In genomic region chr1:231601775-231602674, GRCh38 we compare ENCODE assay signal across 25 cellular contexts. TPM values are rescaled to one million over a fixed set of nuclear protein-coding genes. Genes with fewer than 3 reads are reported as not detected.
A peak's percentile ranks its signal among the peaks of the same experiment; 100 is the strongest.
DNase-seq lines count a peak whose midpoint lies in the region; ATAC-seq, FAIRE-seq and TF ChIP-seq lines count a peak whose summit lies in the region.
"Had no signal": no experiment of that assay in that cellular context is flagged by ENCODE, and none has a peak within 500 bp of the region (broad histone marks: within the 10 kb centered on the region; RNA-seq: fewer than 3 reads in every experiment).

No MANE protein-coding gene starts in this region.

- CTCF ChIA-PET in K562 (lab: Yijun Ruan, JAX; ENCODE audit: low intra/inter-chr PET ratio), result interaction anchor here (1.7 to 3.0 kb wide), 2 partner anchors 244 to 248 kb away, joined by 3 to 34 read pairs; no protein-coding TSS in a partner anchor

- H3K9me3 ChIP-seq in K562 (replicated peaks; ENCODE audit: control insufficient read depth, insufficient read depth, low read depth, low read length) (no peaks in the 10 kb centered on the region), left ventricle myocardium inferior (replicated peaks) (no peaks in the 10 kb centered on the region), sigmoid colon (no peaks in the 10 kb centered on the region)
- H3K9me3 ChIP-seq: BLaER1, ovary, Peyer's patch had no signal

- no peaks in the 10 kb centered on the region for H3K9me1 ChIP-seq in K562 (ENCODE audit: control insufficient read depth, insufficient read depth, low read length)

- DNase-seq in Right ventricle myocardium inferior (ENCODE audit: missing footprints) (no peak), cardiac septum (ENCODE audit: low spot score) (no peak), K562 (ENCODE audit: extremely low read depth in 1 of 4, low spot score in 3 of 4) (no peak), left ventricle myocardium inferior (no peak), sigmoid colon (no peak), NCI-H187 treated with DMSO at 0.1 percent for 48 hours (lab: John Stamatoyannopoulos, UW) (no peak), nucleus accumbens (lab: John Stamatoyannopoulos, UW) (no peak)
- DNase-seq: activated CD8-positive, alpha-beta T cell treated with anti-CD3 and anti-CD28 coated beads, Interleukin-2, amount 10 ng/mL, durations not matched to agents 7 days and 5 days; activated naive CD4-positive, alpha-beta T cell treated with Interleukin-2 at 50 U/mL for 16 hours; activated T-cell treated with anti-CD3 and anti-CD28 coated beads, Interleukin-2, amount 50 U/mL, for 24 hours; caudate nucleus; dorsolateral prefrontal cortex; glutamatergic neuron; immature natural killer cell; MV-4-11; NCI-H1694 treated with DMSO at 0.1 percent for 48 hours; NCI-H226; ovary; Peyer's patch; T1000 had no signal

- TF ChIP-seq CTCF in K562 (IDR thresholded peaks at IDR 0.05 in 2 of 3, conservative IDR thresholded peaks at IDR 0.05 in 1 of 3; ENCODE audit: insufficient read depth in 2 of 3, low read depth in 1 of 3, low read length in 3 of 3), result no peak
- no peak for TF ChIP-seq CTCF in left ventricle myocardium inferior (IDR thresholded peaks at IDR 0.05; ENCODE audit: borderline replicate concordance)
- no peak for TF ChIP-seq CTCF in sigmoid colon (IDR thresholded peaks at IDR 0.05)

- peak; percentile 55 for FAIRE-seq in K562 (lab: Jason Lieb, UNC)

- TF ChIP-seq EP300 in K562 (IDR thresholded peaks at IDR 0.05; ENCODE audit: low read length) (no peak), sigmoid colon (IDR thresholded peaks at IDR 0.05) (no peak)

- H3K4me2 ChIP-seq in K562 (ENCODE audit: insufficient read depth, low read length), result no peak overlapping the region
- H3K4me2 ChIP-seq: BLaER1, GM23338 had no signal

- no peak overlapping the region for H3K4me3 ChIP-seq in K562
- no peak overlapping the region for H3K4me3 ChIP-seq in left ventricle myocardium inferior
- no peak overlapping the region for H3K4me3 ChIP-seq in sigmoid colon
- H3K4me3 ChIP-seq: BLaER1, GM23338, lung, ovary had no signal

- no peak overlapping the region for H2AFZ ChIP-seq in K562 (ENCODE audit: low read depth, low read length)
- H2AFZ ChIP-seq: GM23338 had no signal

- intact Hi-C loops in Right ventricle myocardium inferior (cut with DNase I), result loop anchor here (10.0 kb wide), 1 partner anchor 357 kb away; the partner anchor contains the start of gene GNPAT
- intact Hi-C loops in cardiac septum (cut with DNase I), result no loop called here
- intact Hi-C loops in K562 (cut with micrococcal nuclease), result loop anchor here (5.0 to 10.0 kb wide), 4 partner anchors 180 to 805 kb away; partner anchors contain the start of gene EGLN1
- intact Hi-C loops in left ventricle myocardium inferior (cut with micrococcal nuclease), result loop anchor here (5.0 kb wide), 1 partner anchor 245 kb away; no protein-coding TSS in a partner anchor
- intact Hi-C loops in sigmoid colon (cut with DNase I), result loop anchor here (5.0 kb wide), 2 partner anchors 75 to 265 kb away; partner anchors contain the start of genes EXOC8, SPRTN and TSNAX

- TF ChIP-seq RAD21 in K562 (CRISPR knock-in tag; conservative IDR thresholded peaks at IDR 0.05 in 1 of 2, IDR thresholded peaks at IDR 0.05 in 1 of 2), result no peak

- TF ChIP-seq POLR2A in K562 (conservative IDR thresholded peaks at IDR 0.05) (no peak), sigmoid colon (IDR thresholded peaks at IDR 0.05) (no peak)

- H3K27ac ChIP-seq in K562 (ENCODE audit: extremely low read depth, low read depth, low read length) (no peak overlapping the region), left ventricle myocardium inferior (replicated peaks) (peak overlapping the region; percentile 76), sigmoid colon (peak overlapping the region in 3 of 4 donors; percentile 15 to 65 (median 54))
- H3K27ac ChIP-seq: BLaER1, dorsolateral prefrontal cortex, epithelial cell of prostate, ovary, Peyer's patch had no signal

- WGBS in K562 (ENCODE audit: insufficient coverage, low coverage, missing lambda C conversion rate), result 32% methylated on average over 5 of the region's 5 CpGs
- 43 to 53% methylated on average over 5 of the region's 5 CpGs for WGBS in sigmoid colon, 2 donors

- POLR2A ChIA-PET in K562 (lab: Yijun Ruan, JAX), result interaction anchor here (0.7 to 1.8 kb wide), 3 partner anchors 10 to 11 kb away, joined by 3 to 5 read pairs (median 5); no protein-coding TSS in a partner anchor

- no peaks in the 10 kb centered on the region for H3K79me2 ChIP-seq in K562 (ENCODE audit: control insufficient read depth, insufficient read depth, low read length)

- BruUV-seq in K562 (replicated peaks; lab: Mats Ljungman, UMichigan), result no TSS peak

- peaks cover 3 to 10% of the 10 kb centered on the region in 2 experiments; a peak in 2 of 5 replicates for H3K27me3 ChIP-seq in K562 (ENCODE audit: control insufficient read depth in 2 of 2, insufficient read depth in 2 of 2, low read length in 2 of 2)
- H3K27me3 ChIP-seq in left ventricle myocardium inferior (ENCODE audit: low read depth), result no peaks in the 10 kb centered on the region
- no peaks in the 10 kb centered on the region for H3K27me3 ChIP-seq in sigmoid colon
- H3K27me3 ChIP-seq: BLaER1, dorsolateral prefrontal cortex, ovary, Peyer's patch had no signal

- H4K20me1 ChIP-seq in K562 (replicated peaks; ENCODE audit: control insufficient read depth, insufficient read depth, low read length), result no peaks in the 10 kb centered on the region
- H4K20me1 ChIP-seq: BLaER1 had no signal

- H3K36me3 ChIP-seq in K562 (ENCODE audit: control insufficient read depth, insufficient read depth, low read length) (no peaks in the 10 kb centered on the region), left ventricle myocardium inferior (no peaks in the 10 kb centered on the region), sigmoid colon (no peaks in the 10 kb centered on the region)
- H3K36me3 ChIP-seq: BLaER1, ovary, Peyer's patch had no signal

- H3K4me1 ChIP-seq in K562 (replicated peaks in 1 of 2; ENCODE audit: control insufficient read depth in 2 of 2, insufficient read depth in 2 of 2, low read length in 2 of 2) (peaks cover 0 to 5% of the 10 kb centered on the region in 2 experiments; a peak in 2 of 5 replicates), left ventricle myocardium inferior (peaks cover 41% of the 10 kb centered on the region), sigmoid colon (peaks cover 0 to 35% (median 33%) of the 10 kb centered on the region in 4 donors)
- H3K4me1 ChIP-seq: Peyer's patch had no signal

- in situ Hi-C loops in K562 (cut with MboI), result loop anchor here (5.0 to 10.0 kb wide), 2 partner anchors 240 to 797 kb away; no protein-coding TSS in a partner anchor

- H3K9ac ChIP-seq in K562 (ENCODE audit: insufficient read depth in 1 of 2, low read depth in 2 of 2, low read length in 2 of 2), result no peak overlapping the region
- H3K9ac ChIP-seq: BLaER1 had no signal

- ATAC-seq in Right ventricle myocardium inferior (peak; percentile 42), K562 (no peak), GM19023 (IDR thresholded peaks at IDR 0.05; ENCODE audit: unreplicated experiment) (no peak)
- ATAC-seq: activated CD8-positive, alpha-beta T cell treated with anti-CD3 and anti-CD28 coated beads, Interleukin-2, amount 10 ng/mL, durations not matched to agents 7 days and 5 days; GM23338 had no signal

TF ChIP-seq in K562, 482 proteins besides CTCF, POLR2A, EP300 and RAD21 (continues in another document):
- TF ChIP-seq NBN (IDR thresholded peaks at IDR 0.05; ENCODE audit: low read depth), result no peak
- TF ChIP-seq ASH1L (IDR thresholded peaks at IDR 0.05; ENCODE audit: borderline replicate concordance, low read depth, partially characterized antibody), result no peak
- no peak for TF ChIP-seq ATF6 (CRISPR knock-in tag; IDR thresholded peaks at IDR 0.05)

RNA-seq across cellular contexts. Expression of gene DISC1, which starts 24.6 kb away (rescaled TPM):
- 3.9 TPM for total RNA-seq in Right ventricle myocardium inferior
- 5.5 TPM for total RNA-seq in cardiac septum
- total RNA-seq in K562 (2011; cell fraction: chromatin; rRNA removed; ENCODE audit: low replicate concordance), result 0.37 and 0.74 TPM in 2 replicates
- 0.17 and 0.26 TPM in 2 replicates for total RNA-seq in K562 (2011; cell fraction: nucleolus; rRNA removed)
- 0.15 and 0.31 TPM in 2 replicates for total RNA-seq in K562 (2011; cell fraction: nucleoplasm; rRNA removed)
- 0.04 and 0.09 TPM in 2 replicates for total RNA-seq in K562 (2014; rRNA removed)
- total RNA-seq in K562 (2014; rRNA removed; fragmentation: Illumina TruSeq; extraction: Trizol), result 0.10 and 0.11 TPM in 2 replicates
- total RNA-seq in K562 (2015; rRNA removed; fragmentation: Illumina TruSeq; extraction: Trizol), result 0.07 and 0.08 TPM in 2 replicates
- total RNA-seq in K562 (2021), result 0.09 and 0.16 TPM in 2 replicates
- 0.08 TPM in 2 replicates for polyA plus RNA-seq in K562 (2011; rRNA removed)
- 0.04 TPM in 1 of 2 replicates, not detected in the other for polyA plus RNA-seq in K562 (2011; cell fraction: cytosol; rRNA removed)
- 0.10 and 0.33 TPM in 2 replicates for polyA plus RNA-seq in K562 (2011; cell fraction: nucleus; rRNA removed)
- 0.05 and 0.33 TPM in 2 replicates for polyA plus RNA-seq in K562 (2012)
- polyA plus RNA-seq in K562 (2014; fragmentation: Illumina TruSeq; extraction: Trizol), result 0.01 and 0.03 TPM in 2 replicates
- under 1 TPM in 1 of 2 experiments, not detected in 1; 0.01 TPM for polyA plus RNA-seq in K562 (2014; fragmentation: Nextera tagmentation; extraction: Ambion mirVana)
- polyA plus RNA-seq in K562 (2014; rRNA removed), result 0.03 TPM in 1 of 2 replicates, not detected in the other
- polyA minus RNA-seq in K562 (2011; rRNA and poly(A)+ RNA removed), result 0.18 TPM in 2 replicates
- not detected in 2 replicates for polyA minus RNA-seq in K562 (2011; cell fraction: cytosol; rRNA and poly(A)+ RNA removed)
- 0.27 and 1.00 TPM in 2 replicates for polyA minus RNA-seq in K562 (2011; cell fraction: nucleus; rRNA and poly(A)+ RNA removed)
- total RNA-seq in left ventricle myocardium inferior, result 3.5 TPM
- total RNA-seq in sigmoid colon, result 10 to 100 TPM in 1 of 4 donors, 1 to 10 TPM in 3; 5.8 to 14.1 (median 8.1) TPM
- polyA plus RNA-seq in sigmoid colon, result 1 to 10 TPM; 1.2 to 2.7 (median 2.1) TPM
